1 cellular context compared by ENCODE assay signal in genomic region chr9:100408541-100409175, GRCh38.
TF ChIP-seq lines count a peak whose summit lies in the region.

No MANE protein-coding gene starts in this region.

TF ChIP-seq in IMR-90, 13 proteins besides CTCF, POLR2A, EP300 and RAD21:
- TF ChIP-seq ELK1 (IDR thresholded peaks at IDR 0.05; ENCODE audit: borderline replicate concordance, low read depth, low read length) (no peak), MAZ (IDR thresholded peaks at IDR 0.05; ENCODE audit: borderline replicate concordance, low read depth, low read length) (no peak), CHD1 (IDR thresholded peaks at IDR 0.05; ENCODE audit: low read depth, low read length) (no peak), SMC3 (IDR thresholded peaks at IDR 0.05; ENCODE audit: low read depth, low read length) (no peak), CEBPB (IDR thresholded peaks at IDR 0.05; ENCODE audit: low read depth, low read length) (no peak), FOS (IDR thresholded peaks at IDR 0.05; ENCODE audit: low read depth, low read length) (no peak), RFX5 (IDR thresholded peaks at IDR 0.05; ENCODE audit: low read depth, low read length) (no peak)
